ENCODE assay signal across 21 cellular contexts in genomic region chr6:44104661-44105060, GRCh38. TPM values are rescaled to one million over a fixed set of nuclear protein-coding genes. Genes with fewer than 3 reads are reported as not detected.
DNase-seq lines count a peak whose midpoint lies in the region; ATAC-seq and TF ChIP-seq lines count a peak whose summit lies in the region.
"Had no signal": no experiment of that assay in that cellular context is flagged by ENCODE, and none has a peak within 500 bp of the region (broad histone marks: within the 10 kb centered on the region; RNA-seq: fewer than 3 reads in every experiment).

No MANE protein-coding gene starts in this region.

- H3K27ac Mint-ChIP-seq in activated naive CD4-positive, alpha-beta T cell treated with anti-CD3 and anti-CD28 coated beads, Interleukin-2, amount 50 U/mL, for 72 hours, result no peak overlapping the region
- no peak overlapping the region for H3K27ac Mint-ChIP-seq in mesothelial cell of epicardium
- H3K27ac Mint-ChIP-seq: activated naive CD8-positive, alpha-beta T cell treated with anti-CD3 and anti-CD28 coated beads, Interleukin-2, amount 50 U/mL, for 24 hours had no signal

- H3K4me3 Mint-ChIP-seq in mesothelial cell of epicardium, result no peak overlapping the region
- H3K4me3 Mint-ChIP-seq: activated naive CD8-positive, alpha-beta T cell treated with anti-CD3 and anti-CD28 coated beads, Interleukin-2, amount 50 U/mL, for 24 hours; central memory CD8-positive, alpha-beta T cell; naive thymus-derived CD8-positive, alpha-beta T cell had no signal

- TF ChIP-seq CTCF in upper lobe of left lung (IDR thresholded peaks at IDR 0.05) (no peak), mesothelial cell of epicardium (IDR thresholded peaks at IDR 0.05; ENCODE audit: unreplicated experiment) (no peak)

- DNase-seq in caudate nucleus (lab: John Stamatoyannopoulos, UW), result peak in 6 of 61 donors; percentile 5 to 20 (median 14)
- DNase-seq in left cardiac atrium, result peak; percentile 70
- peak; percentile 54 for DNase-seq in mucosa of gallbladder (ENCODE audit: low spot score)
- DNase-seq in upper lobe of left lung, result peak in 1 of 2 donors; percentile 68
- DNase-seq in activated naive CD4-positive, alpha-beta T cell treated with anti-CD3 and anti-CD28 coated beads, Interleukin-2, amount 50 U/mL, for 72 hours (ENCODE audit: low spot score in 2 of 2), result no peak
- DNase-seq in mesothelial cell of epicardium (ENCODE audit: low spot score in 2 of 2, unreplicated experiment in 2 of 2), result no peak
- DNase-seq in HCEC 1CT, result no peak
- DNase-seq: activated CD4-positive, alpha-beta T cell treated with anti-CD3 and anti-CD28 coated beads, Interleukin-2, amount 50 U/mL, for 48 hours; activated naive CD8-positive, alpha-beta T cell treated with anti-CD3 and anti-CD28 coated beads, Interleukin-2, amount 50 U/mL, for 24 hours; activated T-cell treated with anti-CD3 and anti-CD28 coated beads, Interleukin-2, amount 50 U/mL, for 48 hours; islet precursor cell; KG1; naive thymus-derived CD8-positive, alpha-beta T cell; NCI-H1436 treated with DMSO at 0.1 percent for 48 hours; NCI-H446 treated with DMSO at 0.1 percent for 48 hours; stimulated activated CD4-positive, alpha-beta T cell treated with anti-CD3 and anti-CD28 coated beads, Interleukin-4, amount 100 ng/mL, for 1 hour; stimulated activated CD8-positive, alpha-beta memory T cell treated with anti-CD3 and anti-CD28 coated beads, Interleukin-4, amount 100 ng/mL, for 48 hours had no signal

- H3K9me3 ChIP-seq in upper lobe of left lung, result no peaks in the 10 kb centered on the region
- H3K9me3 ChIP-seq: BE2C had no signal

- ATAC-seq in left cardiac atrium (peak; percentile 80 to 82), upper lobe of left lung (ENCODE audit: low FRiP score in 2 of 2) (peak; percentile 60 to 72), HG02884 (IDR thresholded peaks at IDR 0.05; ENCODE audit: unreplicated experiment) (no peak)
- ATAC-seq in activated naive CD4-positive, alpha-beta T cell treated with anti-CD3 and anti-CD28 coated beads, Interleukin-2, amount 50 U/mL, for 72 hours, result no peak
- ATAC-seq: activated naive CD8-positive, alpha-beta T cell treated with anti-CD3 and anti-CD28 coated beads, Interleukin-2, amount 50 U/mL, for 24 hours; naive thymus-derived CD8-positive, alpha-beta T cell had no signal

- no peaks in the 10 kb centered on the region for H3K4me1 Mint-ChIP-seq in mesothelial cell of epicardium
- H3K4me1 Mint-ChIP-seq: activated naive CD8-positive, alpha-beta T cell treated with anti-CD3 and anti-CD28 coated beads, Interleukin-2, amount 50 U/mL, for 24 hours had no signal

- no peak for TF ChIP-seq POLR2A in upper lobe of left lung (IDR thresholded peaks at IDR 0.05)

- no peaks in the 10 kb centered on the region for H3K9me3 Mint-ChIP-seq in activated naive CD4-positive, alpha-beta T cell treated with anti-CD3 and anti-CD28 coated beads, Interleukin-2, amount 50 U/mL, for 72 hours
- H3K9me3 Mint-ChIP-seq in mesothelial cell of epicardium, result no peaks in the 10 kb centered on the region
- H3K9me3 Mint-ChIP-seq: activated naive CD8-positive, alpha-beta T cell treated with anti-CD3 and anti-CD28 coated beads, Interleukin-2, amount 50 U/mL, for 24 hours; central memory CD8-positive, alpha-beta T cell; naive thymus-derived CD8-positive, alpha-beta T cell had no signal

- H3K27me3 ChIP-seq in upper lobe of left lung, result no peaks in the 10 kb centered on the region
- H3K27me3 ChIP-seq: BE2C had no signal

- intact Hi-C loops in left cardiac atrium (cut with DNase I), result loop anchor here (10.0 kb wide), 1 partner anchor 130 kb away; no protein-coding TSS in a partner anchor

- H3K27me3 Mint-ChIP-seq in mesothelial cell of epicardium (ENCODE audit: low read depth), result no peaks in the 10 kb centered on the region
- H3K27me3 Mint-ChIP-seq: activated naive CD8-positive, alpha-beta T cell treated with anti-CD3 and anti-CD28 coated beads, Interleukin-2, amount 50 U/mL, for 24 hours; central memory CD8-positive, alpha-beta T cell; naive thymus-derived CD8-positive, alpha-beta T cell had no signal

- H3K36me3 ChIP-seq in upper lobe of left lung, result peaks cover 0 to 26% (median 8%) of the 10 kb centered on the region in 4 donors

- peak in 2 of 4 donors; percentile 61 to 87 for TF ChIP-seq EP300 in upper lobe of left lung (IDR thresholded peaks at IDR 0.05)

- peaks cover 25 to 48% (median 33%) of the 10 kb centered on the region in 4 donors for H3K4me1 ChIP-seq in upper lobe of left lung

- WGBS in upper lobe of left lung, 2 donors, result 36 to 39% methylated on average over 2 of the region's 2 CpGs

- H3K27ac ChIP-seq in caudate nucleus (ENCODE audit: low read depth, low read length) (peak overlapping the region; percentile 69), upper lobe of left lung (peak overlapping the region; percentile 45 to 72 (median 56))
- H3K27ac ChIP-seq: HL-60 had no signal

- H3K4me3 ChIP-seq in upper lobe of left lung, result no peak overlapping the region

- H3K36me3 Mint-ChIP-seq in activated naive CD4-positive, alpha-beta T cell treated with anti-CD3 and anti-CD28 coated beads, Interleukin-2, amount 50 U/mL, for 72 hours, result no peaks in the 10 kb centered on the region
- peaks cover 18% of the 10 kb centered on the region for H3K36me3 Mint-ChIP-seq in mesothelial cell of epicardium

RNA-seq across cellular contexts. Expression of gene MRPL14, which starts 22.6 kb away (rescaled TPM):
- 10 to 100 TPM; 32.4 to 41.2 TPM for total RNA-seq in left cardiac atrium
- 30.7 TPM for total RNA-seq in mucosa of gallbladder
- total RNA-seq in upper lobe of left lung, result 100 to 1,000 TPM in 3 of 6 donors, 10 to 100 TPM in 3; 89.1 to 164 (median 97.7) TPM
- 10 to 100 TPM; 31.9 to 54.3 TPM for total RNA-seq in activated naive CD4-positive, alpha-beta T cell treated with anti-CD3 and anti-CD28 coated beads, Interleukin-2, amount 50 U/mL, for 72 hours
- total RNA-seq in mesothelial cell of epicardium, result 46.9 to 50.9 TPM (median 49.5 TPM) in 3 replicates

RNA-seq across cellular contexts. Expression of gene TMEM63B, which starts 22.7 kb away (rescaled TPM):
- 10 to 100 TPM; 40.4 to 48.1 TPM for total RNA-seq in left cardiac atrium
- total RNA-seq in mucosa of gallbladder, result 71.8 TPM
- 100 to 1,000 TPM in 4 of 6 donors, 10 to 100 TPM in 2; 89.8 to 198 (median 128) TPM for total RNA-seq in upper lobe of left lung
- total RNA-seq in activated naive CD4-positive, alpha-beta T cell treated with anti-CD3 and anti-CD28 coated beads, Interleukin-2, amount 50 U/mL, for 72 hours, result 10 to 100 TPM; 12.4 TPM
- total RNA-seq in mesothelial cell of epicardium, result 44.7 to 54.9 TPM (median 49.3 TPM) in 3 replicates

RNA-seq across cellular contexts. Expression of gene CAPN11, which starts 54.0 kb away (rescaled TPM):
- total RNA-seq in left cardiac atrium, result under 1 TPM; 0.39 to 0.97 TPM
- total RNA-seq in mucosa of gallbladder, result 0.95 TPM
- total RNA-seq in upper lobe of left lung, result under 1 TPM in 4 of 6 donors, not detected in 2; 0.30 to 0.81 (median 0.52) TPM
- under 1 TPM; 0.23 to 0.32 TPM for total RNA-seq in activated naive CD4-positive, alpha-beta T cell treated with anti-CD3 and anti-CD28 coated beads, Interleukin-2, amount 50 U/mL, for 72 hours
- not detected in 3 replicates for total RNA-seq in mesothelial cell of epicardium
- total RNA-seq: naive thymus-derived CD8-positive, alpha-beta T cell had no signal

Comparison
In these comparisons a context has a peak if more than half of its experiments do, and no peak if none do; other contexts are left out.
1. DNase-seq: peak in left cardiac atrium (single experiment) and mucosa of gallbladder (single experiment); none in activated naive CD4-positive, alpha-beta T cell treated with anti-CD3 and anti-CD28 coated beads, Interleukin-2, amount 50 U/mL, for 72 hours (0 of 2), mesothelial cell of epicardium (0 of 2) and HCEC 1CT (single experiment).
2. ATAC-seq: peak in left cardiac atrium (2 of 2) and upper lobe of left lung (2 of 2); none in activated naive CD4-positive, alpha-beta T cell treated with anti-CD3 and anti-CD28 coated beads, Interleukin-2, amount 50 U/mL, for 72 hours (0 of 2) and HG02884 (single experiment).